ENCODE assay signal across 29 cellular contexts in genomic region chr11:109012996-109013395, GRCh38.
"Had no signal": no experiment of that assay in that cellular context is flagged by ENCODE, and none has a peak within 500 bp of the region (broad histone marks: within the 10 kb centered on the region; RNA-seq: fewer than 3 reads in every experiment).

No MANE protein-coding gene starts in this region.

- H3K4me1 ChIP-seq: left ventricle myocardium inferior, right atrium auricular region, right lobe of liver, suprapubic skin, tibial artery, upper lobe of right lung had no signal

- H3K9me3 Mint-ChIP-seq: immature natural killer cell; mesothelial cell of epicardium; natural killer cell treated with Interleukin-12 subunit alpha and Interleukin-12 subunit beta and Interleukin-15 and Interleukin-18, amount 100 ng/mL, for 72 hours; stimulated activated memory B cell treated with anti-CD40 and anti-IgM and Interleukin-4, amounts not matched to agents 10 μg/mL and 1 μg/mL and 100 μg/mL, for 72 hours had no signal

- ATAC-seq: left colon; mucosa of descending colon; naive thymus-derived CD4-positive, alpha-beta T cell; natural killer cell treated with Interleukin-12 subunit alpha and Interleukin-12 subunit beta and Interleukin-15 and Interleukin-18, amount 100 ng/mL, for 72 hours; right lobe of liver; stimulated activated memory B cell treated with anti-CD40 and anti-IgM and Interleukin-4, amounts not matched to agents 10 μg/mL and 1 μg/mL and 100 μg/mL, for 72 hours; upper lobe of right lung had no signal

- H3K4me3 ChIP-seq: left ventricle myocardium inferior, lung, mucosa of descending colon, ovary, right atrium auricular region, right lobe of liver, smooth muscle cell, suprapubic skin, thoracic aorta, tibial artery, upper lobe of right lung had no signal

- H3K4me3 Mint-ChIP-seq: immature natural killer cell; mesothelial cell of epicardium; naive thymus-derived CD4-positive, alpha-beta T cell; natural killer cell treated with Interleukin-12 subunit alpha and Interleukin-12 subunit beta and Interleukin-15 and Interleukin-18, amount 100 ng/mL, for 72 hours; stimulated activated memory B cell treated with anti-CD40 and anti-IgM and Interleukin-4, amounts not matched to agents 10 μg/mL and 1 μg/mL and 100 μg/mL, for 72 hours had no signal

- H3K4me1 Mint-ChIP-seq: immature natural killer cell; mesothelial cell of epicardium; naive thymus-derived CD4-positive, alpha-beta T cell; stimulated activated memory B cell treated with anti-CD40 and anti-IgM and Interleukin-4, amounts not matched to agents 10 μg/mL and 1 μg/mL and 100 μg/mL, for 72 hours had no signal

- H3K9me3 ChIP-seq: left ventricle myocardium inferior, mucosa of descending colon, ovary, right atrium auricular region, right lobe of liver, suprapubic skin, thoracic aorta, tibial artery, upper lobe of right lung had no signal

- H3K27me3 Mint-ChIP-seq: progenitor cell of endocrine pancreas; stimulated activated memory B cell treated with anti-CD40 and anti-IgM and Interleukin-4, amounts not matched to agents 10 μg/mL and 1 μg/mL and 100 μg/mL, for 72 hours had no signal

- H3K36me3 ChIP-seq: left ventricle myocardium inferior, ovary, right atrium auricular region, right lobe of liver, suprapubic skin, thoracic aorta, tibial artery, upper lobe of right lung had no signal

- H3K27ac Mint-ChIP-seq: immature natural killer cell; mesothelial cell of epicardium; naive thymus-derived CD4-positive, alpha-beta T cell; natural killer cell treated with Interleukin-12 subunit alpha and Interleukin-12 subunit beta and Interleukin-15 and Interleukin-18, amount 100 ng/mL, for 72 hours; progenitor cell of endocrine pancreas; stimulated activated memory B cell treated with anti-CD40 and anti-IgM and Interleukin-4, amounts not matched to agents 10 μg/mL and 1 μg/mL and 100 μg/mL, for 72 hours had no signal

- DNase-seq: hypothalamus; immature natural killer cell; kidney; left colon; left ventricle myocardium inferior; mesendoderm; mucosa of descending colon; naive thymus-derived CD4-positive, alpha-beta T cell; ovary; right lobe of liver; stimulated activated CD4-positive, alpha-beta T cell treated with anti-CD3 and anti-CD28 coated beads, Interleukin-1b, Interleukin-23, amount 100 ng/mL, for 48 hours; stimulated activated CD4-positive, alpha-beta T cell treated with anti-CD3 and anti-CD28 coated beads, Interleukin-2, amount 100 ng/mL, for 48 hours; stimulated activated CD4-positive, alpha-beta T cell treated with anti-CD3 and anti-CD28 coated beads, Interleukin-4, amount 100 ng/mL, for 4 hours; stimulated activated CD8-positive, alpha-beta memory T cell treated with anti-CD3 and anti-CD28 coated beads, Interleukin-4, amount 100 ng/mL, for 48 hours; stimulated activated naive CD4-positive, alpha-beta T cell treated with Interleukin-2 at 50 U/mL for 16 hours; tibial artery; trophoblast cell; upper lobe of right lung had no signal

- H3K27me3 ChIP-seq: ovary, right atrium auricular region, right lobe of liver, suprapubic skin, tibial artery, upper lobe of right lung had no signal

- H3K27ac ChIP-seq: left ventricle myocardium inferior, ovary, right atrium auricular region, right lobe of liver, suprapubic skin, thoracic aorta, tibial artery, upper lobe of right lung had no signal

- H3K36me3 Mint-ChIP-seq: immature natural killer cell; mesothelial cell of epicardium; naive thymus-derived CD4-positive, alpha-beta T cell; natural killer cell treated with Interleukin-12 subunit alpha and Interleukin-12 subunit beta and Interleukin-15 and Interleukin-18, amount 100 ng/mL, for 72 hours; stimulated activated memory B cell treated with anti-CD40 and anti-IgM and Interleukin-4, amounts not matched to agents 10 μg/mL and 1 μg/mL and 100 μg/mL, for 72 hours had no signal

- H3K4me2 ChIP-seq: smooth muscle cell had no signal

- FAIRE-seq: islet of Langerhans, kidney, urothelium cell line had no signal
